Comparison of ENCODE assay signal across 8 cellular contexts in genomic region chr19:1248454-1249297, GRCh38. TPM values are rescaled to one million over a fixed set of nuclear protein-coding genes. Genes with fewer than 3 reads are reported as not detected.
DNase-seq lines count a peak whose midpoint lies in the region; ATAC-seq and TF ChIP-seq lines count a peak whose summit lies in the region.

Gene MIDN, plus strand, starts transcription at chr19:1248583. Its CDS starts 1,714 bp downstream, at chr19:1250297.

- H3K36me3 ChIP-seq in GM23338 (ENCODE audit: insufficient read depth): no peaks in the 10 kb centered on the region
- peaks cover 31% of the 10 kb centered on the region for H3K36me3 ChIP-seq in brain microvascular endothelial cell (replicated peaks)

- H3K27ac Mint-ChIP-seq in GM23338: peak within 1 kb of the TSS; percentile 96

- H3F3A ChIP-seq in GM23338 (replicated peaks; ENCODE audit: low read depth): peaks cover 10% of the 10 kb centered on the region

- peaks cover 11% of the 10 kb centered on the region for H4K20me1 ChIP-seq in GM23338 (replicated peaks; ENCODE audit: insufficient read depth)

- H3K4me3 Mint-ChIP-seq in GM23338: peak within 1 kb of the TSS; percentile 78

- H3K9me3 ChIP-seq in iPS-18c (ENCODE audit: control insufficient read depth, insufficient read depth, low read length): peaks cover 2% of the 10 kb centered on the region

- H3K4me1 Mint-ChIP-seq in GM23338: peaks cover 8% of the 10 kb centered on the region

- ATAC-seq in GM23338 (peak; percentile 26), GM18519 (IDR thresholded peaks at IDR 0.05; ENCODE audit: low FRiP score, unreplicated experiment) (no peak)

- H3K36me3 Mint-ChIP-seq in GM23338 (ENCODE audit: low read depth): peaks cover 28% of the 10 kb centered on the region; the same call in 2 of the 3 replicates

- peak; percentile 90 for DNase-seq in GM23338 (ENCODE audit: low spot score)
- DNase-seq in M059J (ENCODE audit: low read depth): peak; percentile 86
- DNase-seq in T1000 (lab: John Stamatoyannopoulos, UW): peak; percentile 94
- peak; percentile 73 for DNase-seq in brain microvascular endothelial cell

- no peaks in the 10 kb centered on the region for H3K9me2 ChIP-seq in GM23338 (ENCODE audit: insufficient read depth)

- no peak within 1 kb of the TSS for H2AFZ ChIP-seq in GM23338

- H3K4me3 ChIP-seq in GM08714 (ENCODE audit: low read length): peak within 1 kb of the TSS; percentile 62; the same call in 1 of the 2 replicates
- peak within 1 kb of the TSS; percentile 84 for H3K4me3 ChIP-seq in GM23338
- H3K4me3 ChIP-seq in brain microvascular endothelial cell (ENCODE audit: low read depth, low read length): peak within 1 kb of the TSS; percentile 75
- peak within 1 kb of the TSS; percentile 76 for H3K4me3 ChIP-seq in iPS-18c (ENCODE audit: insufficient read depth, low read depth, low read length)
- peak within 1 kb of the TSS; percentile 71 to 93 (median 75) for H3K4me3 ChIP-seq in skin epidermis

- peaks cover 16% of the 10 kb centered on the region for H3K27me3 Mint-ChIP-seq in GM23338 (ENCODE audit: insufficient read depth, low read depth, poor library complexity)

- TF ChIP-seq CTCF in GM23338 (conservative IDR thresholded peaks at IDR 0.05; ENCODE audit: low read depth in 2 of 2): peak; percentile 59 to 62
- TF ChIP-seq CTCF in brain microvascular endothelial cell (IDR thresholded peaks at IDR 0.05; ENCODE audit: low read depth, low read length, missing control alignments): peak; percentile 55

- H3K27ac ChIP-seq in GM23338 (ENCODE audit: low read depth) (peak within 1 kb of the TSS; percentile 94), brain microvascular endothelial cell (peak within 1 kb of the TSS; percentile 94), skin epidermis (peak within 1 kb of the TSS; percentile 95 to 100 (median 99))

- in situ Hi-C loops in brain microvascular endothelial cell (cut with HindIII; ENCODE audit: low pct_ligation_motif_present, low sequenced_read_pairs): loop anchor here (25.0 kb wide), 1 partner anchor 136 kb away; the partner anchor contains the start of gene GPX4

- H3K9me3 Mint-ChIP-seq in GM23338: no peaks in the 10 kb centered on the region; the same call in 2 of the 3 replicates

- H3K4me2 ChIP-seq in GM23338: peak within 1 kb of the TSS; percentile 78

- H3K4me1 ChIP-seq in GM23338 (ENCODE audit: insufficient read depth): peaks cover 3% of the 10 kb centered on the region; the same call in 1 of the 2 replicates

- H3K79me2 ChIP-seq in GM23338 (replicated peaks; ENCODE audit: insufficient read depth): peaks cover 29% of the 10 kb centered on the region

- H3K27me3 ChIP-seq in GM23338 (ENCODE audit: insufficient read depth): no peaks in the 10 kb centered on the region
- no peaks in the 10 kb centered on the region for H3K27me3 ChIP-seq in brain microvascular endothelial cell (replicated peaks)

TF ChIP-seq in GM23338, 12 proteins besides CTCF, POLR2A, EP300 and RAD21:
- TF ChIP-seq, protein P1, sequence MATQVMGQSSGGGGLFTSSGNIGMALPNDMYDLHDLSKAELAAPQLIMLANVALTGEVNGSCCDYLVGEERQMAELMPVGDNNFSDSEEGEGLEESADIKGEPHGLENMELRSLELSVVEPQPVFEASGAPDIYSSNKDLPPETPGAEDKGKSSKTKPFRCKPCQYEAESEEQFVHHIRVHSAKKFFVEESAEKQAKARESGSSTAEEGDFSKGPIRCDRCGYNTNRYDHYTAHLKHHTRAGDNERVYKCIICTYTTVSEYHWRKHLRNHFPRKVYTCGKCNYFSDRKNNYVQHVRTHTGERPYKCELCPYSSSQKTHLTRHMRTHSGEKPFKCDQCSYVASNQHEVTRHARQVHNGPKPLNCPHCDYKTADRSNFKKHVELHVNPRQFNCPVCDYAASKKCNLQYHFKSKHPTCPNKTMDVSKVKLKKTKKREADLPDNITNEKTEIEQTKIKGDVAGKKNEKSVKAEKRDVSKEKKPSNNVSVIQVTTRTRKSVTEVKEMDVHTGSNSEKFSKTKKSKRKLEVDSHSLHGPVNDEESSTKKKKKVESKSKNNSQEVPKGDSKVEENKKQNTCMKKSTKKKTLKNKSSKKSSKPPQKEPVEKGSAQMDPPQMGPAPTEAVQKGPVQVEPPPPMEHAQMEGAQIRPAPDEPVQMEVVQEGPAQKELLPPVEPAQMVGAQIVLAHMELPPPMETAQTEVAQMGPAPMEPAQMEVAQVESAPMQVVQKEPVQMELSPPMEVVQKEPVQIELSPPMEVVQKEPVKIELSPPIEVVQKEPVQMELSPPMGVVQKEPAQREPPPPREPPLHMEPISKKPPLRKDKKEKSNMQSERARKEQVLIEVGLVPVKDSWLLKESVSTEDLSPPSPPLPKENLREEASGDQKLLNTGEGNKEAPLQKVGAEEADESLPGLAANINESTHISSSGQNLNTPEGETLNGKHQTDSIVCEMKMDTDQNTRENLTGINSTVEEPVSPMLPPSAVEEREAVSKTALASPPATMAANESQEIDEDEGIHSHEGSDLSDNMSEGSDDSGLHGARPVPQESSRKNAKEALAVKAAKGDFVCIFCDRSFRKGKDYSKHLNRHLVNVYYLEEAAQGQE (IDR thresholded peaks at IDR 0.05; ENCODE audit: unreplicated experiment): no peak
- TF ChIP-seq POLR2AphosphoS5 (IDR thresholded peaks at IDR 0.05; ENCODE audit: low read depth) (peak; percentile 93), CREB1 (CRISPR knock-in tag; IDR thresholded peaks at IDR 0.05; ENCODE audit: low read depth) (peak; percentile 66), STAT1 (IDR thresholded peaks at IDR 0.05; ENCODE audit: unreplicated experiment) (no peak)

RNA-seq across cellular contexts. Expression of gene MIDN, which starts in this region (rescaled TPM):
- total RNA-seq in GM23338 (2014; rRNA removed; shearing (Covaris generic)): 84.5 and 113 TPM in 2 replicates
- polyA plus RNA-seq in GM23338 (2016; fragmentation: Nextera tagmentation; extraction: Ambion mirVana): 28.6 and 33.3 TPM in 2 replicates
- total RNA-seq in M059J (2014; rRNA removed; shearing (Covaris generic)): 4.5 and 11.0 TPM in 2 replicates
